In the genomic region with DNA sequence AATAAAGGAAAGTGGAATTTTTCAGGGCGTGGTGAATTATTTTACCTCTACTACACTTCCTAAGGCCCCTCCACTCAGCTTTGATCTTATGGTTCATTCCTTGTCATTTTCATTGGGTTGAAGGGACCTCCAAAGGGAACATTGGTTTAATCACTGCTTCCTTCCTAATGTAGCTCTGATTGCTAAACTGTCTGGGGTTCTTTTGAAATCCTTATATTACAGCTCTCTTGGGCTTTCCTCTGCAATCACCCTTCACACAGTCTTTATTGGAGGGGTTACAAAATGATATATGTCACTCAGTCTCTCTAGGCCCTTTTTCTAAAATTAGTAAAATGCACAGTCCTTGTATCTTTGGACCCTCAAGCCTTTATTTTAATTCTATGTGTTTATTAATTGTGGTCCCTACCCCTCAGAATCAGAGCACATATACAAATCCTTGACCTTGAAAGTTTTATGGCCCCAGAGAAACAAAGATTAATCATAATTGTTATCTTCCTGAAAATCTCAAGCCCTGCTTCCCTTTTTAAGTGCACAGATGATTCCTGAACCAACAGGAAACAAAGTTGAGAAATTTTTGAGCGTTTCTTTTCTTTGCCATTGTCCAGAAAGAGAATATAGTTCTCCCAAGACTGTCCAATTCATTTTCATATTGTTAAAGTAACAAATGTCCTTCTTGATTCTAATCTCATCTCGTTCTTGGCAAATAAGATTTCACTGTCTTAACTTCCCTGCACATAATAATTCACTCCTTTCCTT, we compare ENCODE assay signal across 18 cellular contexts.
A peak's percentile ranks its signal among the peaks of the same experiment; 100 is the strongest.
DNase-seq lines count a peak whose midpoint lies in the region; ATAC-seq and TF ChIP-seq lines count a peak whose summit lies in the region.
"Had no signal": no experiment of that assay in that cellular context is flagged by ENCODE, and none has a peak within 500 bp of the region (broad histone marks: within the 10 kb centered on the region; RNA-seq: fewer than 3 reads in every experiment).

No MANE protein-coding gene starts in this region.

- TF ChIP-seq CTCF in fibroblast of mammary gland (conservative IDR thresholded peaks at IDR 0.05; ENCODE audit: control insufficient read depth, insufficient read depth, low read depth, low read length), result no peak

- no peak for ATAC-seq in GM18519 (IDR thresholded peaks at IDR 0.05; ENCODE audit: low FRiP score, unreplicated experiment)

- DNase-seq in GM03348 (ENCODE audit: low spot score), result peak; percentile 10
- DNase-seq in NCI-H69 (lab: John Stamatoyannopoulos, UW), result peak; percentile 18
- peak; percentile 27 for DNase-seq in fibroblast of mammary gland (ENCODE audit: low read depth)
- DNase-seq in pulmonary artery endothelial cell (ENCODE audit: low read depth, low spot score), result peak; percentile 26
- no peak for DNase-seq in NCI-H524 (lab: John Stamatoyannopoulos, UW)
- DNase-seq in glomerular visceral epithelial cell (ENCODE audit: extremely low spot score), result no peak
- DNase-seq in UCSD-AML1 (lab: John Stamatoyannopoulos, UW; ENCODE audit: unreplicated experiment), result no peak
- DNase-seq: activated CD4-positive, alpha-beta T cell treated with anti-CD3 and anti-CD28 coated beads for 48 hours; activated CD8-positive, alpha-beta memory T cell treated with anti-CD3 and anti-CD28 coated beads, Interleukin-2, amount 50 U/mL, for 4 hours; activated gamma-delta T cell treated with Interleukin-2 at 50 U/mL for 16 hours; anterior cingulate cortex; Caco-2; endodermal cell; occipital lobe; stimulated activated CD8-positive, alpha-beta memory T cell treated with anti-CD3 and anti-CD28 coated beads, Interleukin-4, amount 100 ng/mL, for 48 hours; substantia nigra had no signal

- no peak overlapping the region for H3K4me3 ChIP-seq in fibroblast of mammary gland (ENCODE audit: control insufficient read depth, low read depth, low read length)
- H3K4me3 ChIP-seq: HAP-1 had no signal

Comparison
In these comparisons a context has a peak if more than half of its experiments do, and no peak if none do; other contexts are left out.
1. DNase-seq: peak in GM03348 (single experiment), NCI-H69 (single experiment), fibroblast of mammary gland (single experiment) and pulmonary artery endothelial cell (single experiment); none in NCI-H524 (0 of 2), glomerular visceral epithelial cell (single experiment) and UCSD-AML1 (single experiment).